ENCODE assay signal across 8 cellular contexts in the genomic region with DNA sequence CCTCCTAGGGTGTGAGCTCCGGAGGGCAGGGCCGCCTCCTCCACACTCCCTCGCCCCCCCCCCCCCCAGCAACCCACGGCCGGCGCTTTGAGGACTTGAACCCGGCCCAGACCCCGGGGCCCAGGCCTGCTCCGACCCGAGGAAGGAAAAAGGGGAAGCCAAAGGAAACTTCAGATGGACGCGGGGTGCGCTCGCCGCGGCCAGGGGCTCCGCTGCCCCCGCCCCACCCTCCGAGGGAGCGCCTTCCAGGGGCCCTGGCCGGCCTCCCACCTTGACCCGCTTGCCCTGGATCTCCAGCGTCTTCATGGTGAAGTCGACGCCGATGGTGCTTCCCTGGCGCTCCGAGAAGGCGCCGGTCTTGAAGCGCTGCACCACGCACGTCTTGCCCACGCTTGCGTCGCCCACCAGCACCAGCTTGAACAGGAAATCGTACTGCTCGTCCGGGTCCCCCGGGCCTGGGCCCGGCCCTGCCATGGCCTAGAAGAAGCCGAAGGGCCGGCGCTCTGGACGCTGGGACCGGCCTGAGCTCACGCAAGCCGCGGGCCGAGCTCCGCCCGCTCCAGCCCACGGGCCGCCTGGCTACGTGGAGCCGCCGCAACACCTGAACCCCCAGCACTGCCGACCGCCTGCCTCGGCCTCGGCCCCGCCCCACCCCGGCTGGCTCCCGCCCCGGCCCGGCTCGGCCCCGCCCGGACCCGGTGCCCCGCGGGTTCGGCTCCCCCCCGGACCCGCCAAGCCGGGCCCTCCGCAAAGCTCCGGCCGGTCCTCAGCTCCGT. TPM values are rescaled to one million over a fixed set of nuclear protein-coding genes. Genes with fewer than 3 reads are reported as not detected.
DNase-seq lines count a peak whose midpoint lies in the region; ATAC-seq and TF ChIP-seq lines count a peak whose summit lies in the region.

No MANE protein-coding gene starts in this region.

- peak overlapping the region; percentile 84 for H3K4me3 ChIP-seq in fibroblast of pulmonary artery (replicated peaks; ENCODE audit: low read depth, low read length)

- ATAC-seq in HG03108 (IDR thresholded peaks at IDR 0.05; ENCODE audit: unreplicated experiment) = no peak

- H3K4me3 Mint-ChIP-seq in IgD-negative memory B cell = peak overlapping the region; percentile 86 to 95 (median 94)
- H3K4me3 Mint-ChIP-seq in activated T-cell treated with anti-CD3 and anti-CD28 coated beads, Interleukin-2, amount 50 U/mL, for 24 hours = peak overlapping the region; percentile 85
- H3K4me3 Mint-ChIP-seq in osteocyte (ENCODE audit: unreplicated experiment) = peak overlapping the region; percentile 85

- TF ChIP-seq CTCF in fibroblast of pulmonary artery (IDR thresholded peaks at IDR 0.05; ENCODE audit: low read length, missing control alignments) (no peak), osteocyte (IDR thresholded peaks at IDR 0.05) (no peak)

- H3K27ac Mint-ChIP-seq in IgD-negative memory B cell (peak overlapping the region; percentile 77 to 95 (median 88)), osteocyte (ENCODE audit: unreplicated experiment) (peak overlapping the region; percentile 88)
- H3K27ac Mint-ChIP-seq in activated T-cell treated with anti-CD3 and anti-CD28 coated beads, Interleukin-2, amount 50 U/mL, for 24 hours = peak overlapping the region; percentile 94

- H3K4me1 Mint-ChIP-seq in IgD-negative memory B cell = peaks cover 33 to 43% (median 41%) of the 10 kb centered on the region in 3 donors
- peaks cover 50% of the 10 kb centered on the region for H3K4me1 Mint-ChIP-seq in activated T-cell treated with anti-CD3 and anti-CD28 coated beads, Interleukin-2, amount 50 U/mL, for 24 hours (ENCODE audit: low read depth)
- peaks cover 33% of the 10 kb centered on the region for H3K4me1 Mint-ChIP-seq in osteocyte (ENCODE audit: unreplicated experiment)

- H3K27me3 Mint-ChIP-seq in IgD-negative memory B cell (no peaks in the 10 kb centered on the region), osteocyte (ENCODE audit: unreplicated experiment) (no peaks in the 10 kb centered on the region)
- H3K27me3 Mint-ChIP-seq in activated T-cell treated with anti-CD3 and anti-CD28 coated beads, Interleukin-2, amount 50 U/mL, for 24 hours = no peaks in the 10 kb centered on the region

- H3K9me3 Mint-ChIP-seq in IgD-negative memory B cell (no peaks in the 10 kb centered on the region), osteocyte (ENCODE audit: unreplicated experiment) (no peaks in the 10 kb centered on the region)
- H3K9me3 Mint-ChIP-seq in activated T-cell treated with anti-CD3 and anti-CD28 coated beads, Interleukin-2, amount 50 U/mL, for 24 hours = no peaks in the 10 kb centered on the region

- H3K36me3 Mint-ChIP-seq in IgD-negative memory B cell (no peaks in the 10 kb centered on the region), osteocyte (ENCODE audit: unreplicated experiment) (peaks cover 2% of the 10 kb centered on the region)
- H3K36me3 Mint-ChIP-seq in activated T-cell treated with anti-CD3 and anti-CD28 coated beads, Interleukin-2, amount 50 U/mL, for 24 hours (ENCODE audit: low read depth) = peaks cover 46% of the 10 kb centered on the region

- DNase-seq in SHP77 treated with DMSO at 0.1 percent for 48 hours (lab: John Stamatoyannopoulos, UW) (peak; percentile 5), SHP77 (lab: John Stamatoyannopoulos, UW) (no peak), fibroblast of pulmonary artery (ENCODE audit: low read depth) (peak; percentile 42), osteocyte (ENCODE audit: extremely low spot score, unreplicated experiment) (no peak), DMS 273 (lab: John Stamatoyannopoulos, UW; ENCODE audit: unreplicated experiment) (no peak)
- peak; percentile 82 for DNase-seq in activated T-cell treated with anti-CD3 and anti-CD28 coated beads, Interleukin-2, amount 50 U/mL, for 24 hours

RNA-seq across cellular contexts. Expression of a gene that starts 0.4 kb away (rescaled TPM):
- polyA plus RNA-seq in IgD-negative memory B cell = 3.9 TPM
- 16.7 and 23.2 TPM in 2 replicates for total RNA-seq in osteocyte

RNA-seq across cellular contexts. Expression of a gene that starts 39.7 kb away (rescaled TPM):
- polyA plus RNA-seq in IgD-negative memory B cell = 71.9 TPM
- total RNA-seq in osteocyte = 42.2 and 42.6 TPM in 2 replicates

Comparison
In these comparisons a context has a peak if more than half of its experiments do, and no peak if none do; other contexts are left out.
1. DNase-seq: peak in SHP77 treated with DMSO at 0.1 percent for 48 hours (single experiment), activated T-cell treated with anti-CD3 and anti-CD28 coated beads, Interleukin-2, amount 50 U/mL, for 24 hours (single experiment) and fibroblast of pulmonary artery (single experiment); none in SHP77 (0 of 2), osteocyte (single experiment) and DMS 273 (single experiment).
2. Peak in every context shown above with its lines, with median percentiles within 50 percentile points of each other: H3K27ac Mint-ChIP-seq and H3K4me3 Mint-ChIP-seq.